In the genomic region with DNA sequence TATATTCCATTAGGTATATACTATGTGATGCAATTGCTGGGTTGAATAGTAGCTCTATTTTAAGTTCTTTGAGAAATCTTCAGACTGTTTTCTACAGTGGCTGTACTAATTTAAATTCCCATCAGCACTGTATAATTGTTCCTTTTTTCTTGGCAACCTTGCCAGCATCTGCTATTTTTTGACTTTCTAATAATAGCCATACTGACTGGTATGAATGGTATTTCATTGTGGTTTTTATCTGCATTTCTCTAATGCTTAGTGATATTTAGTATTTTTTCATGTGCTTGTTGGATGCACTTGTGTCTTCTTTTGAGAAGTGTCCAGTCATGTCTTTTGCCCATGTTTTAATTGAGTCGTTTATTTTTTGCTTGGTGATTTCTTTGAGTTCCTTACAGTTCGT, we compare ENCODE assay signal across 20 cellular contexts.
DNase-seq lines count a peak whose midpoint lies in the region; ATAC-seq and TF ChIP-seq lines count a peak whose summit lies in the region.
"Had no signal": no experiment of that assay in that cellular context is flagged by ENCODE, and none has a peak within 500 bp of the region (broad histone marks: within the 10 kb centered on the region; RNA-seq: fewer than 3 reads in every experiment).

No MANE protein-coding gene starts in this region.

- peaks cover 9% of the 10 kb centered on the region for H3K9me3 Mint-ChIP-seq in HFFc6
- H3K9me3 Mint-ChIP-seq: GM23338 had no signal

- CTCF ChIA-PET in A673 (lab: Charles Lee) = interaction anchor here (0.7 kb wide), 1 partner anchor 655 kb away, joined by 3 read pairs; no protein-coding TSS in a partner anchor

- peak overlapping the region; percentile 80 for H3K27ac Mint-ChIP-seq in HFFc6
- H3K27ac Mint-ChIP-seq: CD8-positive, alpha-beta memory T cell; effector memory CD8-positive, alpha-beta T cell; GM23338 had no signal

- ATAC-seq in left cardiac atrium (peak; percentile 39 to 77), sciatic nerve (no peak)
- ATAC-seq: effector memory CD8-positive, alpha-beta T cell; foreskin keratinocyte; GM23338 had no signal

- H3K4me1 ChIP-seq in A673 (ENCODE audit: insufficient read depth, low read length, poor library complexity, severe bottlenecking) = peaks cover 30% of the 10 kb centered on the region
- H3K4me1 ChIP-seq: foreskin keratinocyte had no signal

- TF ChIP-seq CTCF in AG10803 (conservative IDR thresholded peaks at IDR 0.05; ENCODE audit: low read length) (no peak), HFFc6 (IDR thresholded peaks at IDR 0.05) (no peak), astrocyte of the spinal cord (IDR thresholded peaks at IDR 0.05; ENCODE audit: low read depth, low read length) (no peak), A673 (conservative IDR thresholded peaks at IDR 0.05; ENCODE audit: low read depth, low read length) (no peak)

- H3K36me3 ChIP-seq in A673 (ENCODE audit: insufficient read depth, low read length, poor library complexity, severe bottlenecking) = no peaks in the 10 kb centered on the region
- H3K36me3 ChIP-seq: SJCRH30 had no signal

- H3K27ac ChIP-seq in A673 (ENCODE audit: low read depth, low read length, poor library complexity, severe bottlenecking) = no peak overlapping the region
- H3K27ac ChIP-seq: foreskin keratinocyte, SJCRH30 had no signal

- peak; percentile 71 for DNase-seq in AG10803 (ENCODE audit: low read depth)
- DNase-seq in HFFc6 = peak; percentile 76
- peak; percentile 54 for DNase-seq in astrocyte of the spinal cord (ENCODE audit: low read depth, low spot score)
- no peak for DNase-seq in left cardiac atrium
- no peak for DNase-seq in NCI-H1092 (lab: John Stamatoyannopoulos, UW)
- DNase-seq in A673 (ENCODE audit: low spot score) = no peak
- no peak for DNase-seq in sciatic nerve (ENCODE audit: low spot score)
- no peak for DNase-seq in HUDEP-2 (lab: John Stamatoyannopoulos, UW; ENCODE audit: unreplicated experiment in 76 of 76)
- DNase-seq: activated CD4-positive, CD25-positive, alpha-beta regulatory T cell; CD8-positive, alpha-beta memory T cell; DMS79 treated with DMSO at 0.1 percent for 48 hours; effector memory CD8-positive, alpha-beta T cell; NCI-H1092 treated with DMSO at 0.1 percent for 48 hours; NCI-H2107; NCI-H69; occipital lobe had no signal

- H3K27me3 ChIP-seq in A673 (replicated peaks; ENCODE audit: insufficient read depth, low read depth, low read length, poor library complexity) = no peaks in the 10 kb centered on the region
- H3K27me3 ChIP-seq: foreskin keratinocyte, SJCRH30 had no signal

- BruUV-seq in A673 (replicated peaks; lab: Mats Ljungman, UMichigan) = no TSS peak

- in situ Hi-C loops in astrocyte of the spinal cord (cut with HindIII; ENCODE audit: low sequenced_read_pairs) = no loop called here

- intact Hi-C loops in left cardiac atrium (cut with DNase I) (no loop called here), A673 (cut with micrococcal nuclease; ENCODE audit: unreplicated experiment) (loop anchor here (10.0 kb wide), 1 partner anchor 865 kb away; no protein-coding TSS in a partner anchor), sciatic nerve (cut with DNase I) (no loop called here)

- peaks cover 64% of the 10 kb centered on the region for H3K4me1 Mint-ChIP-seq in HFFc6 (ENCODE audit: low read depth)
- H3K4me1 Mint-ChIP-seq: CD8-positive, alpha-beta memory T cell; central memory CD8-positive, alpha-beta T cell had no signal

- peak overlapping the region; percentile 54 for H3K4me3 Mint-ChIP-seq in HFFc6
- H3K4me3 Mint-ChIP-seq: CD8-positive, alpha-beta memory T cell; central memory CD8-positive, alpha-beta T cell; effector memory CD8-positive, alpha-beta T cell; GM23338 had no signal

- POLR2A ChIA-PET in A673 (lab: Charles Lee; ENCODE audit: low non-redundant PET) = no interaction called here

- no peaks in the 10 kb centered on the region for H3K27me3 Mint-ChIP-seq in HFFc6 (ENCODE audit: insufficient read depth)
- H3K27me3 Mint-ChIP-seq: CD8-positive, alpha-beta memory T cell; central memory CD8-positive, alpha-beta T cell; effector memory CD8-positive, alpha-beta T cell had no signal

- no peaks in the 10 kb centered on the region for H3K9me3 ChIP-seq in A673 (ENCODE audit: low read depth, low read length, poor library complexity, severe bottlenecking)
- H3K9me3 ChIP-seq: SJCRH30 had no signal

- no peak overlapping the region for H3K4me3 ChIP-seq in AG10803 (ENCODE audit: low read length)
- H3K4me3 ChIP-seq in astrocyte of the spinal cord (ENCODE audit: low read depth, low read length) = no peak overlapping the region
- no peak overlapping the region for H3K4me3 ChIP-seq in A673 (ENCODE audit: low read depth, low read length, poor library complexity, severe bottlenecking)
- H3K4me3 ChIP-seq: GM23338, SJCRH30 had no signal

- peaks cover 31% of the 10 kb centered on the region for H3K36me3 Mint-ChIP-seq in HFFc6 (ENCODE audit: low read depth)
- H3K36me3 Mint-ChIP-seq: CD8-positive, alpha-beta memory T cell had no signal

Comparison
In these comparisons a context has a peak if more than half of its experiments do, and no peak if none do; other contexts are left out.
1. DNase-seq: peak in AG10803 (single experiment), HFFc6 (single experiment) and astrocyte of the spinal cord (single experiment); none in left cardiac atrium (single experiment), NCI-H1092 (single experiment), A673 (single experiment), sciatic nerve (single experiment) and HUDEP-2 (0 of 76).